Comparison of ENCODE assay signal across 1 cellular context in genomic region chr11:65445604-65446445, GRCh38.
TF ChIP-seq lines count a peak whose summit lies in the region.

No MANE protein-coding gene starts in this region.

TF ChIP-seq in HepG2, 621 proteins besides CTCF, POLR2A, EP300 and RAD21 (continues in another document):
- TF ChIP-seq ZBTB2 (CRISPR knock-in tag; IDR thresholded peaks at IDR 0.05; ENCODE audit: low read depth) (no peak), FOXJ3 (CRISPR knock-in tag; IDR thresholded peaks at IDR 0.05; ENCODE audit: borderline replicate concordance) (no peak), KLF12 (CRISPR knock-in tag; IDR thresholded peaks at IDR 0.05; ENCODE audit: borderline replicate concordance) (no peak), GTF2F1 (IDR thresholded peaks at IDR 0.05; ENCODE audit: low read length) (no peak), SRSF9 (IDR thresholded peaks at IDR 0.05; ENCODE audit: borderline replicate concordance, insufficient read depth, low read depth, low read length, poor library complexity, severe bottlenecking) (no peak), KDM5B (CRISPR knock-in tag; IDR thresholded peaks at IDR 0.05; ENCODE audit: borderline replicate concordance) (no peak), ZNF646 (CRISPR knock-in tag; IDR thresholded peaks at IDR 0.05) (no peak), MAFG (CRISPR knock-in tag; IDR thresholded peaks at IDR 0.05) (0 out of 2 replicates have a peak, but pooled peaks have one; percentile 16), ZSCAN21 (CRISPR knock-in tag; IDR thresholded peaks at IDR 0.05; ENCODE audit: borderline replicate concordance) (0 out of 2 replicates have a peak, but pooled peaks have one; percentile 24), ZHX2 (IDR thresholded peaks at IDR 0.05; ENCODE audit: low read depth) (no peak), ZHX2 (CRISPR knock-in tag; IDR thresholded peaks at IDR 0.05; ENCODE audit: borderline replicate concordance) (no peak), MXD4 (CRISPR knock-in tag; IDR thresholded peaks at IDR 0.05) (no peak), PLSCR1 (CRISPR knock-in tag; IDR thresholded peaks at IDR 0.05; ENCODE audit: borderline replicate concordance) (no peak), NFE2L2 (IDR thresholded peaks at IDR 0.05; ENCODE audit: low read length) (no peak), ZNF3 (CRISPR knock-in tag; IDR thresholded peaks at IDR 0.05) (no peak), ZBTB7B (CRISPR knock-in tag; IDR thresholded peaks at IDR 0.05) (no peak), ZKSCAN8 (CRISPR knock-in tag; IDR thresholded peaks at IDR 0.05; ENCODE audit: borderline replicate concordance) (no peak), ZNF761 (CRISPR knock-in tag; conservative IDR thresholded peaks at IDR 0.05) (no peak), IKZF4 (CRISPR knock-in tag; IDR thresholded peaks at IDR 0.05; ENCODE audit: borderline replicate concordance, low read depth, not compliant biosample characterization) (no peak), ZNF264 (CRISPR knock-in tag; IDR thresholded peaks at IDR 0.05) (no peak), KLF15 (CRISPR knock-in tag; IDR thresholded peaks at IDR 0.05; ENCODE audit: borderline replicate concordance) (no peak), RBFOX2 (IDR thresholded peaks at IDR 0.05; ENCODE audit: low read depth, low read length) (peak; percentile 84), KLF6 (CRISPR knock-in tag; IDR thresholded peaks at IDR 0.05) (no peak), CSRNP1 (CRISPR knock-in tag; IDR thresholded peaks at IDR 0.05) (no peak), CCDC6 (CRISPR knock-in tag; IDR thresholded peaks at IDR 0.05) (no peak), U2AF1 (optimal IDR thresholded peaks at IDR 0.05; ENCODE audit: low read depth, low read length) (peak; percentile 57), MAFK (conservative IDR thresholded peaks at IDR 0.05 in 1 of 2, IDR thresholded peaks at IDR 0.05 in 1 of 2; ENCODE audit: low read length in 2 of 2) (no peak), RFX1 (IDR thresholded peaks at IDR 0.05) (no peak), ZNF747 (CRISPR knock-in tag; IDR thresholded peaks at IDR 0.05; ENCODE audit: borderline replicate concordance) (no peak), KLF11 (CRISPR knock-in tag; IDR thresholded peaks at IDR 0.05) (no peak), ZNF460 (CRISPR knock-in tag; IDR thresholded peaks at IDR 0.05; ENCODE audit: borderline replicate concordance) (no peak), RBM39 (IDR thresholded peaks at IDR 0.05; ENCODE audit: low read depth, low read length, poor library complexity, severe bottlenecking) (peak; percentile 24), HNRNPL (IDR thresholded peaks at IDR 0.05; ENCODE audit: low read depth, low read length) (peak; percentile 56; the same call in 1 of the 2 replicates), ZUFSP (CRISPR knock-in tag; IDR thresholded peaks at IDR 0.05; ENCODE audit: borderline replicate concordance) (no peak), KDM5A (IDR thresholded peaks at IDR 0.05; ENCODE audit: borderline replicate concordance, low read length) (no peak), PATZ1 (CRISPR knock-in tag; IDR thresholded peaks at IDR 0.05) (peak; percentile 11; the same call in 1 of the 2 replicates), ZNF768 (CRISPR knock-in tag; IDR thresholded peaks at IDR 0.05) (peak; percentile 47; the same call in 1 of the 2 replicates)
